Comparison of ENCODE assay signal across 22 cellular contexts in the genomic region with DNA sequence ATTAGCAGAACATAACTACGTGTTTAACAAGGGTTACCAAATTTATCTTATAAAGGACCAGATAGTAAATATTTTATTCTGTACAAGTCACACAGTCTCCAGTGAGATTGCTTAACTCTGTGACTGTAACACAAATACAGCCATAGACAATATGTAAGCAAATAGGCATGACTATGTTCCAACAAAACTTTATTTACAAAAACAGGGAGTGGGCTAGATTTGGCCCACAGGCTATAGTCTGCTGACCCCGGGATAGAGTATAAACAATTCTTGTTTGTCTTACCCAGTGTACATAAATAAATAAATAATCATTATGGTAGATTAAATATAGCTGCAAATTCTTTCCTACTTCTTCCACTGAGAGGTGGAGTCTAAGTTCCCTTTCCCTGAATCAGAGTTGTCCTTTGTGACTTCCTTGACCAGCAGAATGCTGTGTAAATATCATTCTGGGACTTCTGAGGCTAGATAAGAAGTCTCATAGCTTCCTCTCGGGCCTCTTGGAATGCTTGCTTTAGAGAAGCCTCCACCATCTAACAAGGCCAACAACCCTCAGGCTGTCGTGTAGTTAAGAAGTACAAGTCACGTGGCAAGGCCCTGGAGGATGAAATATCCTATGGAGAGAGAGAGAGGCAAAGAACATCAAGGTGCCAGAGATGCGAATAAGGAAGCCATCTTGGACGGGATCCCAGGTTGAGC. TPM values are rescaled to one million over a fixed set of nuclear protein-coding genes. Genes with fewer than 3 reads are reported as not detected.
A peak's percentile ranks its signal among the peaks of the same experiment; 100 is the strongest.
DNase-seq lines count a peak whose midpoint lies in the region; ATAC-seq, FAIRE-seq and TF ChIP-seq lines count a peak whose summit lies in the region.
"Had no signal": no experiment of that assay in that cellular context is flagged by ENCODE, and none has a peak within 500 bp of the region (broad histone marks: within the 10 kb centered on the region; RNA-seq: fewer than 3 reads in every experiment).

No MANE protein-coding gene starts in this region.

- H3K27me3 ChIP-seq in Loucy (ENCODE audit: insufficient read depth, low read length, poor library complexity, severe bottlenecking) (no peaks in the 10 kb centered on the region), K562 (ENCODE audit: control insufficient read depth in 2 of 2, insufficient read depth in 2 of 2, low read length in 2 of 2) (no peaks in the 10 kb centered on the region), MM.1S (replicated peaks; ENCODE audit: insufficient read depth, low read length) (no peaks in the 10 kb centered on the region; the same call in none of the 2 replicates)
- H3K27me3 ChIP-seq: cardiac muscle cell, uterus had no signal

- POLR2A ChIA-PET in K562 (lab: Yijun Ruan, JAX), result interaction anchor here (0.6 to 1.0 kb wide), 3 partner anchors 10 to 208 kb away, joined by 3 to 4 read pairs (median 3); no protein-coding TSS in a partner anchor

- H3K4me1 ChIP-seq in Loucy (ENCODE audit: insufficient read depth, low read length, poor library complexity, severe bottlenecking) (peaks cover 13% of the 10 kb centered on the region), K562 (replicated peaks in 1 of 2; ENCODE audit: control insufficient read depth in 2 of 2, insufficient read depth in 2 of 2, low read length in 2 of 2) (peaks cover 0 to 17% of the 10 kb centered on the region in 2 experiments; a peak in 4 of 5 replicates), MM.1S (ENCODE audit: low read length) (peaks cover 14% of the 10 kb centered on the region)
- H3K4me1 ChIP-seq: uterus had no signal

- H3K4me3 ChIP-seq in Loucy (ENCODE audit: low read length, poor library complexity, severe bottlenecking) (no peak overlapping the region), K562 (no peak overlapping the region), MM.1S (ENCODE audit: low read length) (no peak overlapping the region)
- H3K4me3 ChIP-seq: cardiac muscle cell, uterus had no signal

- no peaks in the 10 kb centered on the region for H3K79me2 ChIP-seq in Loucy (ENCODE audit: insufficient read depth, low read length)
- H3K79me2 ChIP-seq in K562 (ENCODE audit: control insufficient read depth, insufficient read depth, low read length), result no peaks in the 10 kb centered on the region
- H3K79me2 ChIP-seq in MM.1S (ENCODE audit: low read length), result no peaks in the 10 kb centered on the region

- ATAC-seq in K562, result peak; percentile 62
- ATAC-seq in left colon, result peak; percentile 96
- ATAC-seq in GM18909 (IDR thresholded peaks at IDR 0.05; ENCODE audit: poor library complexity, unreplicated experiment), result no peak
- no peak for ATAC-seq in GM21619 (IDR thresholded peaks at IDR 0.05; ENCODE audit: unreplicated experiment)
- ATAC-seq: left cardiac atrium, right cardiac atrium had no signal

- H3K9ac ChIP-seq in Loucy (ENCODE audit: low read depth, low read length, poor library complexity, severe bottlenecking) (no peak overlapping the region), K562 (ENCODE audit: insufficient read depth in 1 of 2, low read depth in 2 of 2, low read length in 2 of 2) (no peak overlapping the region), MM.1S (ENCODE audit: low read length) (no peak overlapping the region)

- no peaks in the 10 kb centered on the region for H3K9me1 ChIP-seq in K562 (ENCODE audit: control insufficient read depth, insufficient read depth, low read length)

- H4K20me1 ChIP-seq in Loucy (ENCODE audit: insufficient read depth, low read length, poor library complexity, severe bottlenecking) (no peaks in the 10 kb centered on the region), K562 (replicated peaks; ENCODE audit: control insufficient read depth, insufficient read depth, low read length) (no peaks in the 10 kb centered on the region), MM.1S (ENCODE audit: insufficient read depth, low read length) (no peaks in the 10 kb centered on the region)

- FAIRE-seq in K562 (lab: Jason Lieb, UNC), result no peak

- H2AFZ ChIP-seq in Loucy (ENCODE audit: low read length) (peak overlapping the region; percentile 10; the same call in 1 of the 2 replicates), K562 (ENCODE audit: low read depth, low read length) (peak overlapping the region; percentile 83), MM.1S (ENCODE audit: low read length) (no peak overlapping the region)

- TF ChIP-seq EP300 in K562 (IDR thresholded peaks at IDR 0.05; ENCODE audit: low read length), result no peak

- TF ChIP-seq RAD21 in K562 (CRISPR knock-in tag; conservative IDR thresholded peaks at IDR 0.05 in 1 of 2, IDR thresholded peaks at IDR 0.05 in 1 of 2), result no peak

- in situ Hi-C loops in K562 (cut with MboI), result no loop called here

- no peak for TF ChIP-seq POLR2A in K562 (conservative IDR thresholded peaks at IDR 0.05)

- BruUV-seq in K562 (replicated peaks; lab: Mats Ljungman, UMichigan), result no TSS peak

- DNase-seq in K562 (ENCODE audit: extremely low read depth in 1 of 4, low spot score in 3 of 4) (peak in 3 of 4 experiments; percentile 6 to 58 (median 15)), left colon (no peak), MM.1S (no peak)
- no peak for DNase-seq in activated naive CD4-positive, alpha-beta T cell (lab: John Stamatoyannopoulos, UW)
- DNase-seq: activated CD4-positive, alpha-beta T cell treated with anti-CD3 and anti-CD28 coated beads, Interleukin-2, amount 10 ng/mL, durations not matched to agents 7 days and 5 days; activated naive CD4-positive, alpha-beta T cell treated with anti-CD3 and anti-CD28 coated beads, Interleukin-2, amount 50 U/mL, for 16 hours; left cardiac atrium; NCI-H2081; NCI-H524 treated with DMSO at 0.1 percent for 48 hours; occipital lobe; right cardiac atrium; stimulated activated CD4-positive, alpha-beta T cell treated with anti-CD3 and anti-CD28 coated beads, Interleukin-2, amount 100 ng/mL, for 24 hours; T1000; uterus had no signal

- TF ChIP-seq CTCF in C4-2B (conservative IDR thresholded peaks at IDR 0.05), result no peak
- TF ChIP-seq CTCF in Loucy (conservative IDR thresholded peaks at IDR 0.05; ENCODE audit: low read length), result no peak
- TF ChIP-seq CTCF in K562 (IDR thresholded peaks at IDR 0.05 in 2 of 3, conservative IDR thresholded peaks at IDR 0.05 in 1 of 3; ENCODE audit: insufficient read depth in 2 of 3, low read depth in 1 of 3, low read length in 3 of 3), result no peak
- TF ChIP-seq CTCF in MM.1S (IDR thresholded peaks at IDR 0.05; ENCODE audit: low read length), result no peak

- WGBS in K562 (ENCODE audit: insufficient coverage, low coverage, missing lambda C conversion rate), result 33% methylated on average over 7 of the region's 7 CpGs

- no peak overlapping the region for H3K4me2 ChIP-seq in Loucy (ENCODE audit: low read depth, low read length, poor library complexity, severe bottlenecking)
- H3K4me2 ChIP-seq in K562 (ENCODE audit: insufficient read depth, low read length), result peak overlapping the region; percentile 52; the same call in 1 of the 2 replicates
- H3K4me2 ChIP-seq in MM.1S (ENCODE audit: low read depth, low read length), result no peak overlapping the region

- no peaks in the 10 kb centered on the region for H3K9me3 ChIP-seq in Loucy (ENCODE audit: insufficient read depth, low read depth, low read length)
- no peaks in the 10 kb centered on the region for H3K9me3 ChIP-seq in K562 (replicated peaks; ENCODE audit: control insufficient read depth, insufficient read depth, low read depth, low read length)
- no peaks in the 10 kb centered on the region for H3K9me3 ChIP-seq in MM.1S (replicated peaks; ENCODE audit: insufficient read depth, low read length)
- H3K9me3 ChIP-seq: uterus had no signal

- H3K27ac ChIP-seq in C4-2B (peak overlapping the region; percentile 25; the same call in 1 of the 2 replicates), K562 (ENCODE audit: extremely low read depth, low read depth, low read length) (peak overlapping the region; percentile 4; the same call in 1 of the 3 replicates), MM.1S (ENCODE audit: low read length) (no peak overlapping the region)
- H3K27ac ChIP-seq: cardiac muscle cell, uterus had no signal

- CTCF ChIA-PET in K562 (lab: Yijun Ruan, JAX; ENCODE audit: low intra/inter-chr PET ratio), result no interaction called here

- H3K9me2 ChIP-seq in Loucy (replicated peaks; ENCODE audit: low read depth, low read length) (no peaks in the 10 kb centered on the region), MM.1S (replicated peaks; ENCODE audit: insufficient read depth, low read length) (no peaks in the 10 kb centered on the region)

- no peaks in the 10 kb centered on the region for H3K36me3 ChIP-seq in Loucy (ENCODE audit: insufficient read depth, low read length)
- H3K36me3 ChIP-seq in K562 (ENCODE audit: control insufficient read depth, insufficient read depth, low read length), result no peaks in the 10 kb centered on the region
- no peaks in the 10 kb centered on the region for H3K36me3 ChIP-seq in MM.1S (replicated peaks; ENCODE audit: insufficient read depth, low read length)
- H3K36me3 ChIP-seq: cardiac muscle cell, uterus had no signal

- intact Hi-C loops in K562 (cut with micrococcal nuclease), result no loop called here
- intact Hi-C loops in left colon (cut with DNase I, micrococcal nuclease), result no loop called here

- H3F3A ChIP-seq in Loucy (ENCODE audit: low read depth) (no peaks in the 10 kb centered on the region), MM.1S (ENCODE audit: insufficient read depth, low read length) (no peaks in the 10 kb centered on the region)

TF ChIP-seq in K562, 482 proteins besides CTCF, POLR2A, EP300 and RAD21 (continues in another document):
- TF ChIP-seq HDGF (IDR thresholded peaks at IDR 0.05) (no peak), RCOR1 (IDR thresholded peaks at IDR 0.05; ENCODE audit: borderline replicate concordance in 1 of 2, low read depth in 2 of 2, low read length in 2 of 2) (peak in 1 of 2 experiments; percentile 81; a peak in 2 of 4 replicates), ZNF77 (CRISPR knock-in tag; IDR thresholded peaks at IDR 0.05) (no peak), HNRNPUL1 (IDR thresholded peaks at IDR 0.05; ENCODE audit: low read length) (no peak), CBX1 (IDR thresholded peaks at IDR 0.05; ENCODE audit: low read depth) (no peak)

RNA-seq across cellular contexts. Expression of a gene that starts 59.1 kb away (rescaled TPM):
- not detected in 2 replicates for total RNA-seq in K562 (2011; cell fraction: chromatin; rRNA removed; ENCODE audit: low replicate concordance)
- not detected in 2 replicates for total RNA-seq in K562 (2011; cell fraction: nucleolus; rRNA removed)
- not detected in 2 replicates for total RNA-seq in K562 (2011; cell fraction: nucleoplasm; rRNA removed)
- total RNA-seq in K562 (2014; rRNA removed) (not detected in 2 replicates), K562 (2014; rRNA removed; fragmentation: Illumina TruSeq; extraction: Trizol) (not detected in 2 replicates), K562 (2015; rRNA removed; fragmentation: Illumina TruSeq; extraction: Trizol) (not detected in 2 replicates), K562 (2021) (not detected in 2 replicates), left colon (not detected)
- polyA plus RNA-seq in K562 (2011; rRNA removed) (not detected in 2 replicates), K562 (2014; fragmentation: Illumina TruSeq; extraction: Trizol) (not detected in 2 replicates), K562 (2014; fragmentation: Nextera tagmentation; extraction: Ambion mirVana) (not detected), K562 (2014; rRNA removed) (not detected in 2 replicates)
- polyA plus RNA-seq in K562 (2011; cell fraction: cytosol; rRNA removed), result not detected in 2 replicates
- polyA plus RNA-seq in K562 (2011; cell fraction: nucleus; rRNA removed), result not detected in 2 replicates
- polyA plus RNA-seq in K562 (2012), result not detected in 2 replicates
- polyA minus RNA-seq in K562 (2011; rRNA and poly(A)+ RNA removed), result not detected in 2 replicates
- not detected in 2 replicates for polyA minus RNA-seq in K562 (2011; cell fraction: cytosol; rRNA and poly(A)+ RNA removed)
- polyA minus RNA-seq in K562 (2011; cell fraction: nucleus; rRNA and poly(A)+ RNA removed), result not detected in 2 replicates
- total RNA-seq: activated CD4-positive, alpha-beta T cell treated with anti-CD3 and anti-CD28 coated beads, Interleukin-2, amount 10 ng/mL, durations not matched to agents 7 days and 5 days; cardiac muscle cell; fibroblast of lung; left cardiac atrium; mucosa of gallbladder; OCI-LY7; right cardiac atrium; uterus had no signal
- polyA plus RNA-seq: cardiac muscle cell, fibroblast of lung, right cardiac atrium had no signal

Comparison
In these comparisons a context has a peak if more than half of its experiments do, and no peak if none do; other contexts are left out.
1. ATAC-seq: peak in K562 (single experiment) and left colon (single experiment); none in GM18909 (single experiment) and GM21619 (single experiment).
2. DNase-seq: peak in K562 (3 of 4); none in left colon (0 of 2), activated naive CD4-positive, alpha-beta T cell (0 of 4) and MM.1S (single experiment).